22 cellular contexts compared by ENCODE assay signal in genomic region chr21:21396424-21396823, GRCh38.
DNase-seq lines count a peak whose midpoint lies in the region; ATAC-seq and TF ChIP-seq lines count a peak whose summit lies in the region.
"Had no signal": no experiment of that assay in that cellular context is flagged by ENCODE, and none has a peak within 500 bp of the region (broad histone marks: within the 10 kb centered on the region; RNA-seq: fewer than 3 reads in every experiment).

No MANE protein-coding gene starts in this region.

- no peak overlapping the region for H3K4me3 Mint-ChIP-seq in stimulated activated naive CD8-positive, alpha-beta T cell treated with anti-CD3 and anti-CD28 coated beads, Interleukin-15, amount 100 ng/mL, for 72 hours
- H3K4me3 Mint-ChIP-seq: CD14-positive monocyte; CD4-positive, alpha-beta T cell; CD8-positive, alpha-beta memory T cell had no signal

- intact Hi-C loops in spleen (cut with DNase I; ENCODE audit: low total_unique reads), result no loop called here

- no CpG with 5 or more reads among the region's 4 CpGs for WGBS in neuronal stem cell (ENCODE audit: extremely low coverage in 2 of 2, insufficient read length in 2 of 2, insufficient replicate concordance in 1 of 2), 2 donors
- WGBS in spleen, 5 donors, result 84 to 88% (median 85%) methylated on average over 3 to 4 of the region's 4 CpGs

- peak; percentile 9 for ATAC-seq in stimulated activated naive CD8-positive, alpha-beta T cell treated with anti-CD3 and anti-CD28 coated beads, Interleukin-15, Interleukin-2, amounts not matched to agents 100 U/mL and 50 U/mL, for 24 hours
- no peak for ATAC-seq in stimulated activated naive CD8-positive, alpha-beta T cell treated with anti-CD3 and anti-CD28 coated beads, Interleukin-15, amount 100 ng/mL, for 72 hours
- ATAC-seq in GM21529 (IDR thresholded peaks at IDR 0.05; ENCODE audit: unreplicated experiment), result no peak
- ATAC-seq in GM21526 (IDR thresholded peaks at IDR 0.05; ENCODE audit: low FRiP score, unreplicated experiment), result no peak
- ATAC-seq: A549 had no signal

- no peak overlapping the region for H3K27ac Mint-ChIP-seq in stimulated activated naive CD8-positive, alpha-beta T cell treated with anti-CD3 and anti-CD28 coated beads, Interleukin-15, amount 100 ng/mL, for 72 hours
- H3K27ac Mint-ChIP-seq: CD14-positive monocyte; CD4-positive, alpha-beta T cell; CD8-positive, alpha-beta memory T cell had no signal

- no peaks in the 10 kb centered on the region for H3K4me1 Mint-ChIP-seq in stimulated activated naive CD8-positive, alpha-beta T cell treated with anti-CD3 and anti-CD28 coated beads, Interleukin-15, amount 100 ng/mL, for 72 hours
- H3K4me1 Mint-ChIP-seq: CD14-positive monocyte; CD8-positive, alpha-beta memory T cell had no signal

- no peak overlapping the region for H3K14ac ChIP-seq in neuronal stem cell (ENCODE audit: low read length)

- peak overlapping the region; percentile 4 for H3K9ac ChIP-seq in neuronal stem cell (ENCODE audit: low read depth, low read length, poor library complexity)
- H3K9ac ChIP-seq: BLaER1 treated with 17β-estradiol and CSF1 and Interleukin-3, amounts not matched to agents 10 nM and 100 nM; GM23248 had no signal

- H3K18ac ChIP-seq in neuronal stem cell (ENCODE audit: low read length), result no peak overlapping the region

- H3K4ac ChIP-seq in neuronal stem cell (ENCODE audit: low read length), result no peak overlapping the region

- no peaks in the 10 kb centered on the region for H3K27me3 Mint-ChIP-seq in stimulated activated naive CD8-positive, alpha-beta T cell treated with anti-CD3 and anti-CD28 coated beads, Interleukin-15, amount 100 ng/mL, for 72 hours
- H3K27me3 Mint-ChIP-seq: CD4-positive, alpha-beta T cell; CD8-positive, alpha-beta memory T cell had no signal

- H2AFZ ChIP-seq in neuronal stem cell (ENCODE audit: low read length), result no peak overlapping the region
- H2AFZ ChIP-seq: GM23248 had no signal

- DNase-seq in stimulated activated naive CD8-positive, alpha-beta T cell treated with anti-CD3 and anti-CD28 coated beads, Interleukin-15, Interleukin-2, amounts not matched to agents 100 U/mL and 50 U/mL, for 24 hours, result no peak
- DNase-seq in stimulated activated naive CD8-positive, alpha-beta T cell treated with anti-CD3 and anti-CD28 coated beads, Interleukin-15, amount 100 ng/mL, for 72 hours, result no peak
- DNase-seq in neuronal stem cell (ENCODE audit: low spot score) (no peak), spleen (peak; percentile 48), NCI-H128 (lab: John Stamatoyannopoulos, UW; ENCODE audit: unreplicated experiment) (no peak)
- DNase-seq: 8988T; ACHN; AML-193; BE2C; CD4-positive, alpha-beta T cell; CD8-positive, alpha-beta memory T cell; DMS 273 treated with DMSO at 0.1 percent for 48 hours; DMS79; GF-D8; GM23248; H7; HCEC 1CT had no signal

- no peak overlapping the region for H2BK12ac ChIP-seq in neuronal stem cell (ENCODE audit: low read length)

- H3K36me3 ChIP-seq in neuronal stem cell (replicated peaks in 1 of 2; ENCODE audit: control insufficient read depth in 2 of 2, insufficient read depth in 2 of 2, low read length in 2 of 2) (no peaks in the 10 kb centered on the region), spleen (no peaks in the 10 kb centered on the region)
- H3K36me3 ChIP-seq: BE2C had no signal

- H3K4me3 ChIP-seq in neuronal stem cell (ENCODE audit: low read length in 2 of 2), result no peak overlapping the region
- H3K4me3 ChIP-seq in spleen, result no peak overlapping the region
- H3K4me3 ChIP-seq: A549, GM23248 had no signal

- peaks cover 0 to 14% of the 10 kb centered on the region in 2 donors for H3K9me3 Mint-ChIP-seq in stimulated activated naive CD8-positive, alpha-beta T cell treated with anti-CD3 and anti-CD28 coated beads, Interleukin-15, amount 100 ng/mL, for 72 hours

- no peaks in the 10 kb centered on the region for H3K79me1 ChIP-seq in neuronal stem cell (ENCODE audit: low read depth, low read length)

- H3K4me2 ChIP-seq in neuronal stem cell (ENCODE audit: insufficient read depth, low read length, poor library complexity, severe bottlenecking), result no peak overlapping the region
- H3K4me2 ChIP-seq: A549; BLaER1 treated with 17β-estradiol and CSF1 and Interleukin-3, amounts not matched to agents 10 nM and 100 nM had no signal

- H3K4me1 ChIP-seq in neuronal stem cell (ENCODE audit: control insufficient read depth in 2 of 2, insufficient read depth in 1 of 2, low read depth in 1 of 2, low read length in 2 of 2), result no peaks in the 10 kb centered on the region
- H3K4me1 ChIP-seq in spleen, result no peaks in the 10 kb centered on the region
- H3K4me1 ChIP-seq: A549; BLaER1 treated with 17β-estradiol and CSF1 and Interleukin-3, amounts not matched to agents 10 nM and 100 nM had no signal

- H3K27ac ChIP-seq in neuronal stem cell (replicated peaks; ENCODE audit: low read length) (no peak overlapping the region), spleen (no peak overlapping the region)
- H3K27ac ChIP-seq: A549; BLaER1 treated with 17β-estradiol and CSF1 and Interleukin-3, amounts not matched to agents 10 nM and 100 nM; GM23248 had no signal

- no peak overlapping the region for H4K91ac ChIP-seq in neuronal stem cell (ENCODE audit: low read depth, low read length, poor library complexity)

- H3K23ac ChIP-seq in neuronal stem cell (ENCODE audit: low read depth, low read length, poor library complexity), result no peak overlapping the region

- H3K27me3 ChIP-seq in neuronal stem cell (ENCODE audit: control insufficient read depth in 3 of 3, insufficient read depth in 3 of 3, low read depth in 1 of 3, low read length in 3 of 3) (no peaks in the 10 kb centered on the region), spleen (replicated peaks in 1 of 7) (no peaks in the 10 kb centered on the region)
- H3K27me3 ChIP-seq: BE2C; BLaER1 treated with 17β-estradiol and CSF1 and Interleukin-3, amounts not matched to agents 10 nM and 100 nM had no signal

- no peak overlapping the region for H2AK5ac ChIP-seq in neuronal stem cell (ENCODE audit: low read depth, low read length)

- H2BK5ac ChIP-seq in neuronal stem cell (ENCODE audit: low read length), result no peak overlapping the region

- no peak for TF ChIP-seq POLR2A in spleen (IDR thresholded peaks at IDR 0.05)

- H2BK120ac ChIP-seq in neuronal stem cell (ENCODE audit: low read depth, low read length), result no peak overlapping the region

- H2BK15ac ChIP-seq in neuronal stem cell (ENCODE audit: low read length), result no peak overlapping the region

- no peak overlapping the region for H4K8ac ChIP-seq in neuronal stem cell (ENCODE audit: low read depth, low read length)

- TF ChIP-seq CTCF in spleen (IDR thresholded peaks at IDR 0.05 in 8 of 11, conservative IDR thresholded peaks at IDR 0.05 in 3 of 11), result no peak

- H3K9me3 ChIP-seq in neuronal stem cell (replicated peaks in 1 of 2; ENCODE audit: control insufficient read depth in 2 of 2, insufficient read depth in 1 of 2, low read depth in 1 of 2, low read length in 2 of 2) (peaks cover 14 to 18% of the 10 kb centered on the region in 2 donors), spleen (peaks cover 0 to 62% (median 50%) of the 10 kb centered on the region in 8 donors)
- H3K9me3 ChIP-seq: A549 had no signal
